ENCODE assay signal across 8 cellular contexts in the genomic region with DNA sequence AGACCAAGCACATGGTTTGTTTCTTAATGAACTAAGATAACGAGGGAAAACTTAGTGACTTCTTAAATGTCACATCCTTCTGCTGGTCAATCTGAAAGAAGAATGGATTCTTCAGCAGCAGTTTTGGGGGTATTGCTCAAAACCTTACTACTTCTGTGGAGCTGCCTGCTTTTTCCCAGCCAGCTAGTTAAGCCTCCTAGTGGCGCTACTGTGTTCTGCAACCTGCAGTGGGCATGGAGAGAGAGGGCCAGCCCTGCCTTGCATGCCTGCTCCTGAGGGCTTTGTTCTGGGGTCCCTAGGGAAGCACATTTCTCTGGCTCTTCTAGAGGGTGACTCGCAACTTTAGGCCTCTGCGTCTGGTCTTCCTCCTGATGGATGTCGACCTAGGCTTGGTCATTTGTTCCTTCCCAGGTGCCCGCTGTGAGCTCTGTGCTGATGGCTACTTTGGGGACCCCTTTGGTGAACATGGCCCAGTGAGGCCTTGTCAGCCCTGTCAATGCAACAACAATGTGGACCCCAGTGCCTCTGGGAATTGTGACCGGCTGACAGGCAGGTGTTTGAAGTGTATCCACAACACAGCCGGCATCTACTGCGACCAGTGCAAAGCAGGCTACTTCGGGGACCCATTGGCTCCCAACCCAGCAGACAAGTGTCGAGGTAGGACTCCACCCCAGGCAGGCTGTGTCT. TPM values are rescaled to one million over a fixed set of nuclear protein-coding genes. Genes with fewer than 3 reads are reported as not detected.
DNase-seq lines count a peak whose midpoint lies in the region; ATAC-seq, FAIRE-seq and TF ChIP-seq lines count a peak whose summit lies in the region.

No MANE protein-coding gene starts in this region.

- TF ChIP-seq EP300 in A549 (IDR thresholded peaks at IDR 0.05), result no peak

- no peaks in the 10 kb centered on the region for H3K9me3 ChIP-seq in A549

- H3K27ac ChIP-seq in A549 (no peak overlapping the region), coronary artery (no peak overlapping the region)

- H3K4me1 ChIP-seq in A549, result peaks cover 18% of the 10 kb centered on the region

- no peak for TF ChIP-seq POLR2A in A549 (IDR thresholded peaks at IDR 0.05; ENCODE audit: low read length)

- peak; percentile 67 to 79 for TF ChIP-seq RAD21 in A549 (conservative IDR thresholded peaks at IDR 0.05 in 1 of 2, IDR thresholded peaks at IDR 0.05 in 1 of 2)

- WGBS in A549 (ENCODE audit: missing lambda C conversion rate), result 70% methylated on average over 11 of the region's 11 CpGs

- H3K4me3 ChIP-seq in A549, result no peak overlapping the region
- H3K4me3 ChIP-seq in GM06990 (replicated peaks; ENCODE audit: low read depth, low read length), result no peak overlapping the region
- H3K4me3 ChIP-seq in coronary artery, result no peak overlapping the region

- CTCF ChIA-PET in A549 (lab: Yijun Ruan, JAX), result interaction anchor here (0.6 to 6.0 kb wide), 37 partner anchors 9 to 269 kb away, joined by 3 to 40 read pairs (median 4); no protein-coding TSS in a partner anchor

- H3K4me2 ChIP-seq in A549, result no peak overlapping the region

- ATAC-seq in A549, result peak; percentile 79 to 94
- peak; percentile 68 for ATAC-seq in HG03342 (IDR thresholded peaks at IDR 0.05; ENCODE audit: unreplicated experiment)

- DNase-seq in A549 (ENCODE audit: low read depth in 1 of 2, low spot score in 1 of 2), result peak; percentile 47 to 71
- DNase-seq in GM06990 (ENCODE audit: extremely low read depth, insufficient read length), result no peak
- peak; percentile 63 for DNase-seq in SK-N-DZ (ENCODE audit: low spot score)
- DNase-seq in coronary artery (ENCODE audit: low spot score), result no peak
- DNase-seq in medulla oblongata (ENCODE audit: extremely low spot score), result peak; percentile 27
- DNase-seq in urothelium cell line (ENCODE audit: low spot score), result peak; percentile 56
- DNase-seq in KG1 (lab: John Stamatoyannopoulos, UW), result no peak

- H3K36me3 ChIP-seq in GM06990 (ENCODE audit: control insufficient read depth, insufficient read depth, low read length), result no peaks in the 10 kb centered on the region

- H3K27me3 ChIP-seq in GM06990 (replicated peaks; ENCODE audit: control insufficient read depth, insufficient read depth, low read length), result no peaks in the 10 kb centered on the region

- TF ChIP-seq CTCF in A549 (IDR thresholded peaks at IDR 0.05) (peak; percentile 56), GM06990 (IDR thresholded peaks at IDR 0.05; ENCODE audit: insufficient read depth, low read length, poor library complexity, severe bottlenecking) (peak; percentile 88), coronary artery (IDR thresholded peaks at IDR 0.05) (peak; percentile 63)

- POLR2A ChIA-PET in A549 (lab: Yijun Ruan, JAX), result interaction anchor here (1.2 kb wide), 1 partner anchor 266 kb away, joined by 4 read pairs; no protein-coding TSS in a partner anchor

- no peak for FAIRE-seq in A549 (lab: Jason Lieb, UNC)
- no peak for FAIRE-seq in urothelium cell line (lab: Jason Lieb, UNC)

TF ChIP-seq in A549, 52 proteins besides CTCF, POLR2A, EP300 and RAD21:
- TF ChIP-seq SMC3 (IDR thresholded peaks at IDR 0.05), result peak; percentile 67
- no peak for TF ChIP-seq HOXB5 (CRISPR knock-in tag; IDR thresholded peaks at IDR 0.05)
- TF ChIP-seq HMGXB4 (CRISPR knock-in tag; IDR thresholded peaks at IDR 0.05; ENCODE audit: borderline replicate concordance), result no peak
- no peak for TF ChIP-seq FOSL2 (IDR thresholded peaks at IDR 0.05)
- TF ChIP-seq FOSL2 (CRISPR knock-in tag; IDR thresholded peaks at IDR 0.05), result no peak
- no peak for TF ChIP-seq RARB (CRISPR knock-in tag; IDR thresholded peaks at IDR 0.05)

RNA-seq across cellular contexts. Expression of gene LAMC2, which starts 42.0 kb away (rescaled TPM):
- polyA plus RNA-seq in A549 (2011; rRNA removed) (24.1 and 27.1 TPM in 2 replicates), A549 (2017; fragmentation: RNase III; extraction: RNeasy Plus Mini Kit Qiagen cat#74134 plus additional on column Dnase treatment) (8.5 to 11.4 TPM (median 9.6 TPM) in 3 replicates)
- 4.7 and 5.7 TPM in 2 replicates for polyA plus RNA-seq in A549 (2012; cell fraction: cytosol; rRNA removed)
- polyA plus RNA-seq in A549 (2012; cell fraction: nucleus; rRNA removed), result 14.6 and 17.1 TPM in 2 replicates
- 23.6 and 28.6 TPM in 2 replicates for polyA minus RNA-seq in A549 (2011; rRNA and poly(A)+ RNA removed)
- 0.03 TPM in 1 of 2 replicates, not detected in the other for polyA plus RNA-seq in SK-N-DZ (2014; cell fraction: cytosol; rRNA removed)
- not detected in 2 replicates for polyA plus RNA-seq in SK-N-DZ (2014; cell fraction: nucleus; rRNA removed)

Comparison
In these comparisons a context has a peak if more than half of its experiments do, and no peak if none do; other contexts are left out.
1. DNase-seq: peak in A549 (2 of 2), SK-N-DZ (single experiment), medulla oblongata (single experiment) and urothelium cell line (single experiment); none in GM06990 (single experiment), coronary artery (single experiment) and KG1 (single experiment).
2. Peak in every context shown above with its lines, with median percentiles within 50 percentile points of each other: CTCF ChIP-seq.